21 cellular contexts compared by ENCODE assay signal in genomic region chr22:38956551-38956950, GRCh38. TPM values are rescaled to one million over a fixed set of nuclear protein-coding genes. Genes with fewer than 3 reads are reported as not detected.
"Had no signal": no experiment of that assay in that cellular context is flagged by ENCODE, and none has a peak within 500 bp of the region (broad histone marks: within the 10 kb centered on the region; RNA-seq: fewer than 3 reads in every experiment).

No MANE protein-coding gene starts in this region.

- H3K9ac ChIP-seq: parathyroid adenoma had no signal

- ATAC-seq: activated CD8-positive, alpha-beta T cell treated with anti-CD3 and anti-CD28 coated beads for 36 hours; activated T-cell treated with anti-CD3 and anti-CD28 coated beads, Interleukin-2, amount 50 U/mL, for 4 hours; stimulated activated memory B cell treated with anti-CD40 and anti-IgM and Interleukin-4, amounts not matched to agents 10 μg/mL and 1 μg/mL and 100 μg/mL, for 72 hours had no signal

- H3K4me2 ChIP-seq: smooth muscle cell had no signal

- H3K27me3 Mint-ChIP-seq: naive thymus-derived CD4-positive, alpha-beta T cell had no signal

- H3K9me3 ChIP-seq: ascending aorta, esophagus muscularis mucosa, heart right ventricle, right lobe of liver, testis, upper lobe of right lung had no signal

- H3K4me3 Mint-ChIP-seq: activated CD8-positive, alpha-beta T cell treated with anti-CD3 and anti-CD28 coated beads for 36 hours; activated T-cell treated with anti-CD3 and anti-CD28 coated beads, Interleukin-2, amount 50 U/mL, for 4 hours; naive thymus-derived CD4-positive, alpha-beta T cell; stimulated activated memory B cell treated with anti-CD40 and anti-IgM and Interleukin-4, amounts not matched to agents 10 μg/mL and 1 μg/mL and 100 μg/mL, for 72 hours; T-helper 2 cell treated with Interferon-gamma antibody and Interleukin-4, amounts not matched to agents 5 μg/mL and 100 μg/mL, for 36 hours had no signal

- H3K4me1 ChIP-seq: ascending aorta, esophagus muscularis mucosa, parathyroid adenoma, right lobe of liver, testis had no signal

- H3K27ac ChIP-seq: ascending aorta, esophagus muscularis mucosa, parathyroid adenoma, right lobe of liver, testis, upper lobe of right lung had no signal

- H2AFZ ChIP-seq: parathyroid adenoma had no signal

- H3K36me3 ChIP-seq: ascending aorta, esophagus muscularis mucosa, heart right ventricle, right lobe of liver, upper lobe of right lung had no signal

- H3K27ac Mint-ChIP-seq: stimulated activated memory B cell treated with anti-CD40 and anti-IgM and Interleukin-4, amounts not matched to agents 10 μg/mL and 1 μg/mL and 100 μg/mL, for 72 hours had no signal

- H3K27me3 ChIP-seq: ascending aorta, heart right ventricle, right lobe of liver, testis, upper lobe of right lung had no signal

- DNase-seq: activated CD4-positive, alpha-beta T cell treated with anti-CD3 and anti-CD28 coated beads for 4 hours; activated CD8-positive, alpha-beta T cell treated with anti-CD3 and anti-CD28 coated beads for 36 hours; activated gamma-delta T cell treated with Interleukin-2 at 50 U/mL for 16 hours; activated T-cell treated with anti-CD3 and anti-CD28 coated beads, Interleukin-2, amount 50 U/mL, for 4 hours; effector memory CD4-positive, alpha-beta T cell; heart right ventricle; mesenchymal stem cell; naive thymus-derived CD4-positive, alpha-beta T cell; stimulated activated CD4-positive, alpha-beta T cell treated with anti-CD3 and anti-CD28 coated beads, Interleukin-4, amount 100 ng/mL, for 24 hours; testis; upper lobe of right lung had no signal

- H3K9me3 Mint-ChIP-seq: activated CD8-positive, alpha-beta T cell treated with anti-CD3 and anti-CD28 coated beads for 36 hours; activated T-cell treated with anti-CD3 and anti-CD28 coated beads, Interleukin-2, amount 50 U/mL, for 4 hours; stimulated activated memory B cell treated with anti-CD40 and anti-IgM and Interleukin-4, amounts not matched to agents 10 μg/mL and 1 μg/mL and 100 μg/mL, for 72 hours; T-helper 2 cell treated with Interferon-gamma antibody and Interleukin-4, amounts not matched to agents 5 μg/mL and 100 μg/mL, for 36 hours had no signal

- H3K36me3 Mint-ChIP-seq: naive thymus-derived CD4-positive, alpha-beta T cell; stimulated activated memory B cell treated with anti-CD40 and anti-IgM and Interleukin-4, amounts not matched to agents 10 μg/mL and 1 μg/mL and 100 μg/mL, for 72 hours had no signal

- H3K4me3 ChIP-seq: ascending aorta, esophagus muscularis mucosa, heart right ventricle, right lobe of liver, smooth muscle cell, testis, upper lobe of right lung had no signal

RNA-seq across cellular contexts. Expression of gene APOBEC3A, which starts 0.9 kb away (rescaled TPM):
- total RNA-seq: activated CD8-positive, alpha-beta T cell treated with anti-CD3 and anti-CD28 coated beads for 36 hours; ascending aorta; endothelial cell of umbilical vein; mucosa of gallbladder; SK-MEL-5 had no signal
- polyA plus RNA-seq: endothelial cell of umbilical vein, smooth muscle cell had no signal

RNA-seq across cellular contexts. Expression of gene APOBEC3B, which starts 25.6 kb away (rescaled TPM):
- polyA plus RNA-seq: naive thymus-derived CD4-positive, alpha-beta T cell had no signal
